In genomic region chr1:227734858-227735780, GRCh38 we compare ENCODE assay signal across 8 cellular contexts. TPM values are rescaled to one million over a fixed set of nuclear protein-coding genes. Genes with fewer than 3 reads are reported as not detected.
DNase-seq lines count a peak whose midpoint lies in the region; ATAC-seq and TF ChIP-seq lines count a peak whose summit lies in the region.

A gene with protein sequence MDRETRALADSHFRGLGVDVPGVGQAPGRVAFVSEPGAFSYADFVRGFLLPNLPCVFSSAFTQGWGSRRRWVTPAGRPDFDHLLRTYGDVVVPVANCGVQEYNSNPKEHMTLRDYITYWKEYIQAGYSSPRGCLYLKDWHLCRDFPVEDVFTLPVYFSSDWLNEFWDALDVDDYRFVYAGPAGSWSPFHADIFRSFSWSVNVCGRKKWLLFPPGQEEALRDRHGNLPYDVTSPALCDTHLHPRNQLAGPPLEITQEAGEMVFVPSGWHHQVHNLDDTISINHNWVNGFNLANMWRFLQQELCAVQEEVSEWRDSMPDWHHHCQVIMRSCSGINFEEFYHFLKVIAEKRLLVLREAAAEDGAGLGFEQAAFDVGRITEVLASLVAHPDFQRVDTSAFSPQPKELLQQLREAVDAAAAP (minus strand): TSS chr1:227735302. CDS start chr1:227735273, 29 bp downstream.
Gene SNAP47 (plus strand): TSS chr1:227735435. CDS start chr1:227747737, 12,302 bp downstream.

- 0 to 1% methylated on average over 22 to 85 of the region's 104 CpGs for WGBS in lower leg skin, 2 donors

- H3K27ac ChIP-seq in dorsolateral prefrontal cortex: peak within 1 kb of the TSS; percentile 29 to 97 (median 81)

- peaks cover 0 to 4% (median 0%) of the 10 kb centered on the region in 3 donors for H3K27me3 Mint-ChIP-seq in CD14-positive monocyte (ENCODE audit: low read depth in 3 of 3)
- H3K27me3 Mint-ChIP-seq in activated CD4-positive, alpha-beta memory T cell treated with anti-CD3 and anti-CD28 coated beads for 36 hours: no peaks in the 10 kb centered on the region

- peak within 1 kb of the TSS; percentile 81 to 95 for H3K4me3 Mint-ChIP-seq in CD14-positive monocyte
- H3K4me3 Mint-ChIP-seq in activated CD4-positive, alpha-beta memory T cell treated with anti-CD3 and anti-CD28 coated beads for 36 hours: peak within 1 kb of the TSS; percentile 94

- ATAC-seq in GM19397 (IDR thresholded peaks at IDR 0.05; ENCODE audit: unreplicated experiment) (peak; percentile 94), HG03565 (IDR thresholded peaks at IDR 0.05; ENCODE audit: unreplicated experiment) (peak; percentile 90)

- peak within 1 kb of the TSS in 6 of 7 donors; percentile 42 to 89 (median 78) for H3K27ac Mint-ChIP-seq in CD14-positive monocyte
- peak within 1 kb of the TSS; percentile 79 for H3K27ac Mint-ChIP-seq in activated CD4-positive, alpha-beta memory T cell treated with anti-CD3 and anti-CD28 coated beads for 36 hours

- POLR2A ChIA-PET in activated CD4-positive, alpha-beta memory T cell treated with anti-CD3 and anti-CD28 coated beads for 36 hours (lab: Charles Lee): interaction anchor here (0.9 to 1.0 kb wide), 2 partner anchors 24 to 172 kb away, joined by 4 read pairs; partner anchors contain the start of gene ZNF678

- peaks cover 20% of the 10 kb centered on the region for H3K4me1 Mint-ChIP-seq in CD14-positive monocyte
- peaks cover 40% of the 10 kb centered on the region for H3K4me1 Mint-ChIP-seq in activated CD4-positive, alpha-beta memory T cell treated with anti-CD3 and anti-CD28 coated beads for 36 hours (ENCODE audit: low read depth)

- TF ChIP-seq POLR2A in lower leg skin (IDR thresholded peaks at IDR 0.05): peak in 1 of 2 donors; percentile 15

- no peaks in the 10 kb centered on the region for H3K27me3 ChIP-seq in dorsolateral prefrontal cortex

- CTCF ChIA-PET in activated CD4-positive, alpha-beta memory T cell treated with anti-CD3 and anti-CD28 coated beads for 36 hours (lab: Charles Lee): interaction anchor here (0.6 to 1.9 kb wide), 3 partner anchors 23 to 211 kb away, joined by 3 to 5 read pairs (median 5); no protein-coding TSS in a partner anchor

- intact Hi-C loops in CD14-positive monocyte (cut with micrococcal nuclease) (no loop called here), dorsolateral prefrontal cortex (cut with DNase I) (loop anchor here (2.0 to 10.0 kb wide), 5 partner anchors 26 to 370 kb away; partner anchors contain the start of genes C1orf35 (in 1 of the 2), MRPL55 (in 1 of the 2) and ZNF678 (in 1 of the 2)), lower leg skin (cut with DNase I; ENCODE audit: low total_unique reads) (no loop called here)
- intact Hi-C loops in activated CD4-positive, alpha-beta memory T cell treated with anti-CD3 and anti-CD28 coated beads for 36 hours (cut with micrococcal nuclease): loop anchor here (1.0 to 10.0 kb wide), 5 partner anchors 28 to 430 kb away; partner anchors contain the start of genes IBA57 and ZNF678

- DNase-seq in CD14-positive monocyte (ENCODE audit: low spot score) (peak; percentile 86), NCI-H82 (lab: John Stamatoyannopoulos, UW) (peak; percentile 96), dorsolateral prefrontal cortex (peak; percentile 78 to 92 (median 88)), lower leg skin (ENCODE audit: low spot score in 2 of 2) (peak; percentile 87 to 98)
- DNase-seq in activated CD4-positive, alpha-beta memory T cell treated with anti-CD3 and anti-CD28 coated beads for 36 hours: peak; percentile 95
- peak; percentile 90 to 91 for DNase-seq in stimulated activated CD4-positive, alpha-beta T cell treated with anti-CD3 and anti-CD28 coated beads, Interleukin-4, amount 100 ng/mL, for 4 hours

- H3K4me3 ChIP-seq in dorsolateral prefrontal cortex (peak within 1 kb of the TSS; percentile 74 to 100 (median 93)), lower leg skin (ENCODE audit: low read depth, poor library complexity, severe bottlenecking) (peak within 1 kb of the TSS; percentile 97)

- H3K9me3 Mint-ChIP-seq in CD14-positive monocyte: no peaks in the 10 kb centered on the region
- H3K9me3 Mint-ChIP-seq in activated CD4-positive, alpha-beta memory T cell treated with anti-CD3 and anti-CD28 coated beads for 36 hours: no peaks in the 10 kb centered on the region

- H3K36me3 Mint-ChIP-seq in CD14-positive monocyte: peaks cover 12 to 23% of the 10 kb centered on the region in 2 donors
- H3K36me3 Mint-ChIP-seq in activated CD4-positive, alpha-beta memory T cell treated with anti-CD3 and anti-CD28 coated beads for 36 hours: peaks cover 8% of the 10 kb centered on the region

- TF ChIP-seq CTCF in CD14-positive monocyte (IDR thresholded peaks at IDR 0.05): no peak
- peak in 36 of 56 donors; percentile 10 to 64 (median 34) for TF ChIP-seq CTCF in dorsolateral prefrontal cortex (IDR thresholded peaks at IDR 0.05 in 54 of 56, conservative IDR thresholded peaks at IDR 0.05 in 2 of 56; ENCODE audit: low read depth in 1 of 56, partially characterized antibody in 56 of 56)
- TF ChIP-seq CTCF in lower leg skin (IDR thresholded peaks at IDR 0.05): no peak

RNA-seq across cellular contexts. Expression of the first gene that starts in this region (rescaled TPM):
- 10 to 100 TPM; 11.2 TPM for polyA plus RNA-seq in CD14-positive monocyte
- total RNA-seq in activated CD4-positive, alpha-beta memory T cell treated with anti-CD3 and anti-CD28 coated beads for 36 hours: 10 to 100 TPM; 15.2 to 16.1 TPM
- total RNA-seq in dorsolateral prefrontal cortex: 10 to 100 TPM in 115 of 120 experiments, 1 to 10 TPM in 5; 7.0 to 20.5 (median 13.3) TPM
- 10 to 100 TPM; 11.8 to 22.9 (median 14.6) TPM for total RNA-seq in lower leg skin

RNA-seq across cellular contexts. Expression of gene SNAP47, which starts in this region (rescaled TPM):
- polyA plus RNA-seq in CD14-positive monocyte: 10 to 100 TPM; 20.5 to 25.0 TPM
- 10 to 100 TPM; 30.9 to 32.5 TPM for total RNA-seq in activated CD4-positive, alpha-beta memory T cell treated with anti-CD3 and anti-CD28 coated beads for 36 hours
- total RNA-seq in dorsolateral prefrontal cortex (100 to 1,000 TPM in 2 of 120 experiments, 10 to 100 TPM in 118; 39.7 to 102 (median 75.0) TPM), lower leg skin (10 to 100 TPM; 25.2 to 41.9 (median 34.7) TPM)

Comparison
In these comparisons a context has a peak if more than half of its experiments do, and no peak if none do; other contexts are left out.
1. Peak in every context shown above with its lines: DNase-seq, ATAC-seq, H3K4me3 ChIP-seq and H3K27ac ChIP-seq.
2. CTCF ChIP-seq: peak in dorsolateral prefrontal cortex (36 of 56); none in CD14-positive monocyte (single experiment) and lower leg skin (0 of 3).
3. intact Hi-C loops: an anchor here in activated CD4-positive, alpha-beta memory T cell treated with anti-CD3 and anti-CD28 coated beads for 36 hours (1.0 to 10.0 kb wide) and dorsolateral prefrontal cortex (2.0 to 10.0 kb wide); none called in CD14-positive monocyte and lower leg skin.